14 cellular contexts compared by ENCODE assay signal in the genomic region with DNA sequence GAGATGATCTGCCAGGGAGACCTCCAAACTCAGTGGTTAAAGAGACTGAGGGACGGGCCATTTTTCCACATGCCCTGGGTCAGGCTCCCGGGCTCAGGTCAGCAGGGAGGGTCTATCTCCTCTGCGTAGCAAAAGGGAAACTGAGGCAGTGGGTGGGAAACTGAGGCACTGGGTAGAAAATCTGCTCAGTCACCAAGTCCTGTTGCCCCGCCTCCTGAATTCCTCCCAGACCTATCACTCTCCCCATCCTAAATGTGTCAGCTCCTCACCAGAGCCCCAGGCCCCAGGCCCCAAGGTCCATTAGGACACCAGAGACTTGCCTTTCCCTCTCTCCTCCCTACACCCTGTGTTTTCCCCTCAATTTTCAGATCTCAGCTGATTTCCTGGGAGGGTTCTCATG. TPM values are rescaled to one million over a fixed set of nuclear protein-coding genes. Genes with fewer than 3 reads are reported as not detected.
DNase-seq lines count a peak whose midpoint lies in the region; ATAC-seq and TF ChIP-seq lines count a peak whose summit lies in the region.
"Had no signal": no experiment of that assay in that cellular context is flagged by ENCODE, and none has a peak within 500 bp of the region (broad histone marks: within the 10 kb centered on the region; RNA-seq: fewer than 3 reads in every experiment).

No MANE protein-coding gene starts in this region.

- no peaks in the 10 kb centered on the region for H3K27me3 ChIP-seq in CD4-positive, alpha-beta memory T cell (ENCODE audit: insufficient read depth, low read length)
- H3K27me3 ChIP-seq in NT2/D1 (ENCODE audit: insufficient read depth, insufficient read length), result no peaks in the 10 kb centered on the region
- H3K27me3 ChIP-seq in adrenal gland, result no peaks in the 10 kb centered on the region
- H3K27me3 ChIP-seq in ovary, result no peaks in the 10 kb centered on the region
- H3K27me3 ChIP-seq in MM.1S (replicated peaks; ENCODE audit: insufficient read depth, low read length), result no peaks in the 10 kb centered on the region
- H3K27me3 ChIP-seq: gastrocnemius medialis had no signal

- H3K9ac ChIP-seq in NT2/D1 (ENCODE audit: insufficient read length, low read depth) (peak overlapping the region; percentile 38), MM.1S (ENCODE audit: low read length) (no peak overlapping the region)

- H3K4me3 ChIP-seq in CD4-positive, alpha-beta memory T cell (ENCODE audit: low read length in 2 of 2), result no peak overlapping the region
- H3K4me3 ChIP-seq in NT2/D1 (ENCODE audit: insufficient read length, low read depth) (no peak overlapping the region), adrenal gland (no peak overlapping the region), ovary (no peak overlapping the region), MM.1S (ENCODE audit: low read length) (no peak overlapping the region)
- H3K4me3 ChIP-seq: psoas muscle had no signal

- peak in 1 of 5 donors; percentile 22 for DNase-seq in CD4-positive, alpha-beta memory T cell
- DNase-seq in NT2/D1 (ENCODE audit: low read depth, low spot score) (no peak), adrenal gland (peak in 5 of 7 donors; percentile 0 to 46 (median 18)), ovary (peak in 4 of 5 donors; percentile 4 to 17 (median 13)), MM.1S (no peak), erythroblast (lab: John Stamatoyannopoulos, UW) (no peak)
- DNase-seq: NCI-H1105 treated with DMSO at 0.1 percent for 48 hours; NK-92 treated with Interleukin-12 subunit alpha and Interleukin-12 subunit beta, amount 100 ng/mL, for 24 hours; T-helper 9 cell had no signal

- no peaks in the 10 kb centered on the region for H3K9me2 ChIP-seq in MM.1S (replicated peaks; ENCODE audit: insufficient read depth, low read length)

- peaks cover 39% of the 10 kb centered on the region for H3K4me1 ChIP-seq in CD4-positive, alpha-beta memory T cell (ENCODE audit: insufficient read depth, low read length)
- peaks cover 20% of the 10 kb centered on the region for H3K4me1 ChIP-seq in NT2/D1 (ENCODE audit: insufficient read depth, insufficient read length)
- H3K4me1 ChIP-seq in adrenal gland (replicated peaks in 1 of 2), result peaks cover 15 to 22% of the 10 kb centered on the region in 2 donors
- peaks cover 7% of the 10 kb centered on the region for H3K4me1 ChIP-seq in ovary (ENCODE audit: insufficient read depth)
- peaks cover 6% of the 10 kb centered on the region for H3K4me1 ChIP-seq in MM.1S (ENCODE audit: low read length)

- peaks cover 52% of the 10 kb centered on the region for H3K79me2 ChIP-seq in MM.1S (ENCODE audit: low read length)

- no peaks in the 10 kb centered on the region for H3K27me3 Mint-ChIP-seq in CD4-positive, alpha-beta memory T cell

- H3K9me3 ChIP-seq in CD4-positive, alpha-beta memory T cell (ENCODE audit: control insufficient read depth in 1 of 2, low read length in 2 of 2), result no peaks in the 10 kb centered on the region
- H3K9me3 ChIP-seq in NT2/D1 (ENCODE audit: insufficient read depth, low read length) (no peaks in the 10 kb centered on the region), adrenal gland (replicated peaks in 1 of 3) (no peaks in the 10 kb centered on the region), ovary (no peaks in the 10 kb centered on the region), MM.1S (replicated peaks; ENCODE audit: insufficient read depth, low read length) (no peaks in the 10 kb centered on the region)
- H3K9me3 ChIP-seq: gastrocnemius medialis, left lung, psoas muscle had no signal

- peaks cover 3% of the 10 kb centered on the region; the same call in 1 of the 2 replicates for H3F3A ChIP-seq in MM.1S (ENCODE audit: insufficient read depth, low read length)

- no peak for TF ChIP-seq EP300 in ovary (IDR thresholded peaks at IDR 0.05)

- CTCF ChIA-PET in CD4-positive, alpha-beta memory T cell (lab: Charles Lee; ENCODE audit: partially characterized antibody), result interaction anchor here (2.1 kb wide), 1 partner anchor 37 kb away, joined by 7 read pairs; no protein-coding TSS in a partner anchor

- H3K27ac ChIP-seq in CD4-positive, alpha-beta memory T cell (ENCODE audit: low read depth, low read length), result no peak overlapping the region
- H3K27ac ChIP-seq in adrenal gland (peak overlapping the region in 1 of 5 donors; percentile 21), ovary (no peak overlapping the region), MM.1S (ENCODE audit: low read length) (no peak overlapping the region)
- H3K27ac ChIP-seq: left lung, psoas muscle had no signal

- no peaks in the 10 kb centered on the region for H3K9me3 Mint-ChIP-seq in CD4-positive, alpha-beta memory T cell

- peaks cover 0 to 25% of the 10 kb centered on the region in 2 donors for H3K36me3 Mint-ChIP-seq in CD4-positive, alpha-beta memory T cell

- peak overlapping the region in 2 of 8 donors; percentile 25 to 38 for H3K4me3 Mint-ChIP-seq in CD4-positive, alpha-beta memory T cell

- H3K27ac Mint-ChIP-seq in CD4-positive, alpha-beta memory T cell, result peak overlapping the region in 6 of 7 donors; percentile 33 to 99 (median 80)

- peaks cover 12 to 43% (median 28%) of the 10 kb centered on the region in 4 donors for H3K4me1 Mint-ChIP-seq in CD4-positive, alpha-beta memory T cell

- intact Hi-C loops in CD4-positive, alpha-beta memory T cell (cut with micrococcal nuclease), result loop anchor here (10.0 kb wide), 1 partner anchor 1111 kb away; no protein-coding TSS in a partner anchor
- intact Hi-C loops in adrenal gland (cut with DNase I) (no loop called here), ovary (cut with DNase I) (no loop called here)

- H3K4me2 ChIP-seq in MM.1S (ENCODE audit: low read depth, low read length), result no peak overlapping the region

- no peaks in the 10 kb centered on the region for H3K36me3 ChIP-seq in CD4-positive, alpha-beta memory T cell (ENCODE audit: insufficient read depth, low read length)
- H3K36me3 ChIP-seq in NT2/D1 (ENCODE audit: insufficient read depth, insufficient read length, low read length), result peaks cover 49% of the 10 kb centered on the region
- peaks cover 0 to 4% of the 10 kb centered on the region in 2 donors for H3K36me3 ChIP-seq in adrenal gland (replicated peaks in 1 of 2)
- H3K36me3 ChIP-seq in ovary, result no peaks in the 10 kb centered on the region
- peaks cover 8% of the 10 kb centered on the region for H3K36me3 ChIP-seq in MM.1S (replicated peaks; ENCODE audit: insufficient read depth, low read length)

- POLR2A ChIA-PET in CD4-positive, alpha-beta memory T cell (lab: Charles Lee; ENCODE audit: partially characterized antibody), result interaction anchor here (1.3 to 3.6 kb wide), 2 partner anchors 9 to 15 kb away, joined by 3 to 14 read pairs; partner anchors contain the start of genes NDUFA7 and RPS28

- 73 to 95% (median 81%) methylated on average over 4 of the region's 4 CpGs for whole genome bisulfite sequencing in adrenal gland, 4 donors
- WGBS in ovary, 3 donors, result 68 to 94% (median 77%) methylated on average over 4 of the region's 4 CpGs

- H4K20me1 ChIP-seq in MM.1S (ENCODE audit: insufficient read depth, low read length), result no peaks in the 10 kb centered on the region

- no peak for TF ChIP-seq POLR2A in adrenal gland (IDR thresholded peaks at IDR 0.05)
- no peak for TF ChIP-seq POLR2A in ovary (IDR thresholded peaks at IDR 0.05)
- TF ChIP-seq POLR2A in erythroblast (IDR thresholded peaks at IDR 0.05; ENCODE audit: low read length), result no peak

- TF ChIP-seq CTCF in adrenal gland (IDR thresholded peaks at IDR 0.05) (no peak), ovary (IDR thresholded peaks at IDR 0.05) (no peak), MM.1S (IDR thresholded peaks at IDR 0.05; ENCODE audit: low read length) (no peak)

- no peak overlapping the region for H2AFZ ChIP-seq in MM.1S (ENCODE audit: low read length)

- ATAC-seq in HG02623 (IDR thresholded peaks at IDR 0.05; ENCODE audit: unreplicated experiment), result no peak
- ATAC-seq in GM21576 (IDR thresholded peaks at IDR 0.05; ENCODE audit: unreplicated experiment), result no peak
- ATAC-seq: gastrocnemius medialis, left lung, psoas muscle had no signal

RNA-seq across cellular contexts. Expression of gene CD320, which starts 2.4 kb away (rescaled TPM):
- 10 to 100 TPM; 29.6 to 29.7 TPM for total RNA-seq in CD4-positive, alpha-beta memory T cell
- polyA plus RNA-seq in CD4-positive, alpha-beta memory T cell, result 10 to 100 TPM; 50.3 to 53.5 TPM
- 100 to 1,000 TPM in 1 of 8 donors, 10 to 100 TPM in 7; 53.6 to 129 (median 68.2) TPM for total RNA-seq in adrenal gland
- 10 to 100 TPM; 12.0 to 61.4 (median 34.1) TPM for polyA plus RNA-seq in adrenal gland
- 10 to 100 TPM; 16.0 to 57.0 (median 34.2) TPM for total RNA-seq in ovary
- 10 to 100 TPM in 1 of 2 donors, 1 to 10 TPM in 1; 1.9 to 34.3 TPM for polyA plus RNA-seq in ovary

RNA-seq across cellular contexts. Expression of gene NDUFA7, which starts 15.4 kb away (rescaled TPM):
- total RNA-seq in CD4-positive, alpha-beta memory T cell, result 10 to 100 TPM; 30.4 to 31.0 TPM
- polyA plus RNA-seq in CD4-positive, alpha-beta memory T cell, result 100 to 1,000 TPM; 109 to 115 TPM
- total RNA-seq in adrenal gland (10 to 100 TPM in 7 of 8 donors, 1 to 10 TPM in 1; 5.3 to 84.5 (median 72.4) TPM), ovary (10 to 100 TPM in 6 of 7 donors, 1 to 10 TPM in 1; 7.7 to 48.0 (median 30.2) TPM)
- polyA plus RNA-seq in adrenal gland (100 to 1,000 TPM; 140 to 502 (median 202) TPM), ovary (10 to 100 TPM; 25.4 to 63.7 TPM)

RNA-seq across cellular contexts. Expression of gene RPS28, which starts 15.5 kb away (rescaled TPM):
- 1,000 to 10,000 TPM; 2,963 to 3,045 TPM for total RNA-seq in CD4-positive, alpha-beta memory T cell
- 1,000 to 10,000 TPM; 1,408 to 2,916 TPM for polyA plus RNA-seq in CD4-positive, alpha-beta memory T cell
- total RNA-seq in adrenal gland, result 1,000 to 10,000 TPM in 4 of 8 donors, 100 to 1,000 TPM in 4; 220 to 1,896 (median 903) TPM
- polyA plus RNA-seq in adrenal gland, result 1,000 to 10,000 TPM in 1 of 3 donors, 100 to 1,000 TPM in 2; 155 to 1,715 (median 649) TPM
- total RNA-seq in ovary, result 1,000 to 10,000 TPM in 6 of 7 donors, 100 to 1,000 TPM in 1; 749 to 2,713 (median 2,209) TPM
- polyA plus RNA-seq in ovary, result 100 to 1,000 TPM in 1 of 2 donors, 10 to 100 TPM in 1; 47.7 to 795 TPM

RNA-seq across cellular contexts. Expression of gene KANK3, which starts 37.3 kb away (rescaled TPM):
- total RNA-seq in CD4-positive, alpha-beta memory T cell, result 1 to 10 TPM; 5.0 to 6.3 TPM
- 1 to 10 TPM; 1.1 to 1.9 TPM for polyA plus RNA-seq in CD4-positive, alpha-beta memory T cell
- 10 to 100 TPM in 7 of 8 donors, 1 to 10 TPM in 1; 9.8 to 27.7 (median 18.4) TPM for total RNA-seq in adrenal gland
- polyA plus RNA-seq in adrenal gland, result 10 to 100 TPM in 2 of 3 donors, under 1 TPM in 1; 0.38 to 27.8 (median 23.6) TPM
- 10 to 100 TPM in 1 of 7 donors, 1 to 10 TPM in 6; 3.3 to 11.7 (median 4.3) TPM for total RNA-seq in ovary
- polyA plus RNA-seq in ovary, result 1 to 10 TPM in 1 of 2 donors, under 1 TPM in 1; 0.73 to 9.7 TPM

RNA-seq across cellular contexts. Expression of gene ANGPTL4, which starts 58.2 kb away (rescaled TPM):
- not detected for total RNA-seq in CD4-positive, alpha-beta memory T cell
- polyA plus RNA-seq in CD4-positive, alpha-beta memory T cell, result not detected
- total RNA-seq in adrenal gland, result 100 to 1,000 TPM in 2 of 8 donors, 10 to 100 TPM in 5, 1 to 10 TPM in 1; 4.4 to 141 (median 27.1) TPM
- polyA plus RNA-seq in adrenal gland, result 10 to 100 TPM in 2 of 3 donors, 1 to 10 TPM in 1; 4.9 to 54.0 (median 46.8) TPM
- total RNA-seq in ovary, result 10 to 100 TPM in 3 of 7 donors, 1 to 10 TPM in 3, under 1 TPM in 1; 0.71 to 35.0 (median 2.1) TPM
- polyA plus RNA-seq in ovary, result 10 to 100 TPM in 1 of 2 donors, 1 to 10 TPM in 1; 3.0 to 11.7 TPM

Comparison
In these comparisons a context has a peak if more than half of its experiments do, and no peak if none do; other contexts are left out.
1. DNase-seq: peak in adrenal gland (5 of 7) and ovary (4 of 5); none in NT2/D1 (single experiment), MM.1S (single experiment) and erythroblast (0 of 2).